Comparison of ENCODE assay signal across 18 cellular contexts in the genomic region with DNA sequence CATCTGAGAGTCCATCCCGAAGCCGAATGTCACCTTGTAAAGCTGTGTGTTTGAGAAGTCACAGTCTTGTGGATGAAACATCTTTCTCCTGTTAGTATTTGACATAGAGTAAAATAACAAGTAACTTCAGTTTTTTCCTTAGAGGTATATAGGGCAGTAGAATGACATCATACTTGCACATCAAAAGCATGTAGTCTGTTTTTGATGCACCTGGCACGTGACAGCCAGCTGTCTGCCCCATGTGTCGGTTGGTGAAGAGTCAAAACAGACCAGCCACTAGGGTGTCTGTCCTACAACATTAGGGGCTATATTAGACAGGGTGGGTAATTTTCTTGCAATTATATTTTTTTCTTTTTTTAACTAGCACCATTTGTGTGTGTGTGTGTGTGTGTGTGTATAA.
A peak's percentile ranks its signal among the peaks of the same experiment; 100 is the strongest.
DNase-seq lines count a peak whose midpoint lies in the region; ATAC-seq, FAIRE-seq and TF ChIP-seq lines count a peak whose summit lies in the region.
"Had no signal": no experiment of that assay in that cellular context is flagged by ENCODE, and none has a peak within 500 bp of the region (broad histone marks: within the 10 kb centered on the region; RNA-seq: fewer than 3 reads in every experiment).

No MANE protein-coding gene starts in this region.

- TF ChIP-seq CTCF in HepG2 (CRISPR knock-in tag; IDR thresholded peaks at IDR 0.05), result no peak
- TF ChIP-seq CTCF in right lobe of liver (IDR thresholded peaks at IDR 0.05), result no peak
- TF ChIP-seq CTCF in activated B cell treated with CpG ODN at 0.5 μM for 24 hours (IDR thresholded peaks at IDR 0.05), result no peak
- TF ChIP-seq CTCF in K562 (IDR thresholded peaks at IDR 0.05 in 2 of 3, conservative IDR thresholded peaks at IDR 0.05 in 1 of 3; ENCODE audit: insufficient read depth in 2 of 3, low read depth in 1 of 3, low read length in 3 of 3), result no peak

- peaks cover 1% of the 10 kb centered on the region for H3K9me1 ChIP-seq in K562 (ENCODE audit: control insufficient read depth, insufficient read depth, low read length)

- H4K20me1 ChIP-seq in HepG2 (ENCODE audit: insufficient read depth, low read length), result no peaks in the 10 kb centered on the region
- peaks cover 11% of the 10 kb centered on the region; the same call in 1 of the 2 replicates for H4K20me1 ChIP-seq in K562 (replicated peaks; ENCODE audit: control insufficient read depth, insufficient read depth, low read length)

- H3K4me2 ChIP-seq in HepG2 (ENCODE audit: low read depth, low read length) (no peak overlapping the region), K562 (ENCODE audit: insufficient read depth, low read length) (no peak overlapping the region)

- H3K36me3 ChIP-seq in HepG2 (replicated peaks in 1 of 2; ENCODE audit: control insufficient read depth in 1 of 2, insufficient read depth in 2 of 2, low read length in 2 of 2) (peaks cover 14 to 40% of the 10 kb centered on the region in 2 experiments), right lobe of liver (peaks cover 0 to 20% (median 0%) of the 10 kb centered on the region in 4 donors), K562 (ENCODE audit: control insufficient read depth, insufficient read depth, low read length) (peaks cover 73% of the 10 kb centered on the region)
- H3K36me3 ChIP-seq: breast epithelium had no signal

- no peaks in the 10 kb centered on the region for H3K27me3 ChIP-seq in HepG2 (ENCODE audit: control insufficient read depth in 1 of 2, insufficient read depth in 2 of 2, low read length in 2 of 2)
- H3K27me3 ChIP-seq in right lobe of liver, result no peaks in the 10 kb centered on the region
- H3K27me3 ChIP-seq in K562 (ENCODE audit: control insufficient read depth in 2 of 2, insufficient read depth in 2 of 2, low read length in 2 of 2), result no peaks in the 10 kb centered on the region
- H3K27me3 ChIP-seq: breast epithelium, gastrocnemius medialis had no signal

- peaks cover 27% of the 10 kb centered on the region for H3K4me1 Mint-ChIP-seq in activated B cell treated with CpG ODN at 0.5 μM for 24 hours

- BruUV-seq in HepG2 (replicated peaks; lab: Mats Ljungman, UMichigan), result no TSS peak
- BruUV-seq in K562 (replicated peaks; lab: Mats Ljungman, UMichigan), result no TSS peak

- no peak overlapping the region for H3K4me3 Mint-ChIP-seq in activated B cell treated with CpG ODN at 0.5 μM for 24 hours
- H3K4me3 Mint-ChIP-seq: HFFc6, type B pancreatic cell had no signal

- no peak for TF ChIP-seq POLR2A in HepG2 (IDR thresholded peaks at IDR 0.05; ENCODE audit: insufficient read depth in 1 of 2, low read depth in 2 of 2, low read length in 2 of 2)
- no peak for TF ChIP-seq POLR2A in right lobe of liver (IDR thresholded peaks at IDR 0.05)
- no peak for TF ChIP-seq POLR2A in K562 (conservative IDR thresholded peaks at IDR 0.05)

- in situ Hi-C loops in HepG2 (cut with HindIII; ENCODE audit: extremely low pct_ligation_motif_present, low pct_unique_long_range_greater_than_20kb), result no loop called here
- in situ Hi-C loops in K562 (cut with MboI), result no loop called here

- no peak; the same call in 2 of the 3 replicates for ATAC-seq in HepG2
- ATAC-seq in right lobe of liver, result no peak
- peak; percentile 49 for ATAC-seq in activated B cell treated with CpG ODN at 0.5 μM for 24 hours (ENCODE audit: low read depth)
- no peak for ATAC-seq in K562
- ATAC-seq in stimulated activated naive CD8-positive, alpha-beta T cell treated with anti-CD3 and anti-CD28 coated beads, Interleukin-15, Interleukin-2, amounts not matched to agents 100 U/mL and 50 U/mL, for 24 hours, result peak; percentile 56
- no peak for ATAC-seq in HG02884 (IDR thresholded peaks at IDR 0.05; ENCODE audit: unreplicated experiment)
- ATAC-seq in GM18861 (IDR thresholded peaks at IDR 0.05; ENCODE audit: unreplicated experiment), result no peak
- ATAC-seq in Right ventricle myocardium superior (ENCODE audit: poor library complexity), result no peak
- ATAC-seq: gastrocnemius medialis had no signal

- H3K27ac ChIP-seq in HepG2 (ENCODE audit: extremely low read length, insufficient read depth, low read length) (no peak overlapping the region), right lobe of liver (no peak overlapping the region), K562 (ENCODE audit: extremely low read depth, low read depth, low read length) (no peak overlapping the region)
- H3K27ac ChIP-seq: breast epithelium, gastrocnemius medialis had no signal

- no peak for FAIRE-seq in HepG2 (lab: Jason Lieb, UNC)
- FAIRE-seq in K562 (lab: Jason Lieb, UNC), result no peak
- FAIRE-seq: endometrium, TTC549 had no signal

- TF ChIP-seq EP300 in HepG2 (IDR thresholded peaks at IDR 0.05; ENCODE audit: low read depth in 2 of 2, low read length in 2 of 2) (no peak), HepG2 (CRISPR knock-in tag; IDR thresholded peaks at IDR 0.05; ENCODE audit: borderline replicate concordance) (no peak), K562 (IDR thresholded peaks at IDR 0.05; ENCODE audit: low read length) (no peak)

- H3K4me1 ChIP-seq in HepG2 (ENCODE audit: insufficient read depth, low read length) (no peaks in the 10 kb centered on the region), right lobe of liver (no peaks in the 10 kb centered on the region), K562 (replicated peaks in 1 of 2; ENCODE audit: control insufficient read depth in 2 of 2, insufficient read depth in 2 of 2, low read length in 2 of 2) (peaks cover 9 to 32% of the 10 kb centered on the region in 2 experiments)
- H3K4me1 ChIP-seq: breast epithelium had no signal

- H3K36me3 Mint-ChIP-seq in activated B cell treated with CpG ODN at 0.5 μM for 24 hours (ENCODE audit: low read depth), result peaks cover 75% of the 10 kb centered on the region

- H3K9me3 Mint-ChIP-seq in activated B cell treated with CpG ODN at 0.5 μM for 24 hours, result no peaks in the 10 kb centered on the region
- H3K9me3 Mint-ChIP-seq: HFFc6, type B pancreatic cell had no signal

- no peak for DNase-seq in HepG2 (ENCODE audit: low spot score)
- DNase-seq in right lobe of liver, result no peak
- no peak for DNase-seq in activated B cell treated with CpG ODN at 0.5 μM for 24 hours
- DNase-seq in K562 (ENCODE audit: extremely low read depth in 1 of 4, low spot score in 3 of 4), result no peak
- DNase-seq in stimulated activated naive CD8-positive, alpha-beta T cell treated with anti-CD3 and anti-CD28 coated beads, Interleukin-15, Interleukin-2, amounts not matched to agents 100 U/mL and 50 U/mL, for 24 hours, result peak; percentile 24
- DNase-seq in Right ventricle myocardium superior, result no peak
- DNase-seq: DMS79 treated with DMSO at 0.1 percent for 48 hours, gastrocnemius medialis, HFFc6, mesenchymal stem cell, MM.1S, NCI-H2107 had no signal

- POLR2A ChIA-PET in HepG2 (lab: Yijun Ruan, JAX) (no interaction called here), activated B cell treated with CpG ODN at 0.5 μM for 24 hours (lab: Charles Lee) (no interaction called here), K562 (lab: Yijun Ruan, JAX) (interaction anchor here (1.3 to 1.8 kb wide), 3 partner anchors 9 to 138 kb away, joined by 3 to 6 read pairs (median 4); no protein-coding TSS in a partner anchor)

- H3K4me3 ChIP-seq in HepG2 (replicated peaks in 1 of 3; ENCODE audit: insufficient read depth in 1 of 3, low read depth in 2 of 3, low read length in 3 of 3), result no peak overlapping the region
- no peak overlapping the region for H3K4me3 ChIP-seq in right lobe of liver
- H3K4me3 ChIP-seq in K562, result no peak overlapping the region
- H3K4me3 ChIP-seq: breast epithelium, gastrocnemius medialis had no signal

- 90% methylated on average over 4 of the region's 4 CpGs for WGBS in HepG2 (ENCODE audit: low lambda C conversion rate)
- 92% methylated on average over 4 of the region's 4 CpGs for WGBS in right lobe of liver (ENCODE audit: insufficient coverage, low coverage, low lambda C conversion rate, missing lambda C conversion rate)
- 84% methylated on average over 4 of the region's 4 CpGs for WGBS in K562 (ENCODE audit: insufficient coverage, low coverage, missing lambda C conversion rate)

- no peak overlapping the region for H3K9ac ChIP-seq in HepG2 (ENCODE audit: insufficient read depth, low read depth, low read length)
- no peak overlapping the region for H3K9ac ChIP-seq in K562 (ENCODE audit: insufficient read depth in 1 of 2, low read depth in 2 of 2, low read length in 2 of 2)

- H3K27ac Mint-ChIP-seq in activated B cell treated with CpG ODN at 0.5 μM for 24 hours, result no peak overlapping the region
- H3K27ac Mint-ChIP-seq: HFFc6, type B pancreatic cell had no signal

- no peak overlapping the region for H2AFZ ChIP-seq in HepG2 (ENCODE audit: low read length)
- H2AFZ ChIP-seq in K562 (ENCODE audit: low read depth, low read length), result no peak overlapping the region

- intact Hi-C loops in HepG2 (cut with micrococcal nuclease; ENCODE audit: unreplicated experiment), result no loop called here
- intact Hi-C loops in right lobe of liver (cut with DNase I), result no loop called here
- intact Hi-C loops in activated B cell treated with CpG ODN at 0.5 μM for 24 hours (cut with micrococcal nuclease), result no loop called here
- intact Hi-C loops in K562 (cut with micrococcal nuclease), result no loop called here
- intact Hi-C loops in Right ventricle myocardium superior (cut with DNase I), result no loop called here

- CTCF ChIA-PET in HepG2 (lab: Yijun Ruan, JAX; ENCODE audit: low intra/inter-chr PET ratio, low total read pairs), result no interaction called here
- CTCF ChIA-PET in activated B cell treated with CpG ODN at 0.5 μM for 24 hours (lab: Charles Lee), result no interaction called here
- CTCF ChIA-PET in K562 (lab: Yijun Ruan, JAX; ENCODE audit: low intra/inter-chr PET ratio), result no interaction called here

- H3K9me3 ChIP-seq in HepG2 (ENCODE audit: low read length) (no peaks in the 10 kb centered on the region), right lobe of liver (no peaks in the 10 kb centered on the region), K562 (replicated peaks; ENCODE audit: control insufficient read depth, insufficient read depth, low read depth, low read length) (no peaks in the 10 kb centered on the region)
- H3K9me3 ChIP-seq: breast epithelium, gastrocnemius medialis had no signal

- TF ChIP-seq RAD21 in HepG2 (CRISPR knock-in tag; IDR thresholded peaks at IDR 0.05) (no peak), K562 (CRISPR knock-in tag; conservative IDR thresholded peaks at IDR 0.05 in 1 of 2, IDR thresholded peaks at IDR 0.05 in 1 of 2) (no peak)

- no peaks in the 10 kb centered on the region for H3K27me3 Mint-ChIP-seq in activated B cell treated with CpG ODN at 0.5 μM for 24 hours
- H3K27me3 Mint-ChIP-seq: type B pancreatic cell had no signal

- H3K79me2 ChIP-seq in HepG2 (ENCODE audit: insufficient read depth, low read length) (no peaks in the 10 kb centered on the region), K562 (ENCODE audit: control insufficient read depth, insufficient read depth, low read length) (peaks cover 40% of the 10 kb centered on the region)

TF ChIP-seq in HepG2, 621 proteins besides CTCF, POLR2A, EP300 and RAD21 (continues in another document):
- TF ChIP-seq ATF7 (IDR thresholded peaks at IDR 0.05) (peak; percentile 85), ATF7 (CRISPR knock-in tag; IDR thresholded peaks at IDR 0.05) (no peak), SPEN (CRISPR knock-in tag; IDR thresholded peaks at IDR 0.05; ENCODE audit: low read depth) (no peak), MAFG (CRISPR knock-in tag; IDR thresholded peaks at IDR 0.05) (no peak)

TF ChIP-seq in K562, 482 proteins besides CTCF, POLR2A, EP300 and RAD21 (continues in another document):
- no peak for TF ChIP-seq MTA3 (IDR thresholded peaks at IDR 0.05; ENCODE audit: borderline replicate concordance)
- TF ChIP-seq COPS2 (conservative IDR thresholded peaks at IDR 0.05), result no peak
- TF ChIP-seq ZNF561 (CRISPR knock-in tag; conservative IDR thresholded peaks at IDR 0.05), result no peak

Comparison
In these comparisons a context has a peak if more than half of its experiments do, and no peak if none do; other contexts are left out.
1. ATAC-seq: peak in activated B cell treated with CpG ODN at 0.5 μM for 24 hours (single experiment) and stimulated activated naive CD8-positive, alpha-beta T cell treated with anti-CD3 and anti-CD28 coated beads, Interleukin-15, Interleukin-2, amounts not matched to agents 100 U/mL and 50 U/mL, for 24 hours (single experiment); none in HepG2 (single experiment), right lobe of liver (0 of 4), K562 (single experiment), HG02884 (single experiment), GM18861 (single experiment) and Right ventricle myocardium superior (single experiment).